8 cellular contexts compared by ENCODE assay signal in genomic region chr12:50057000-50057841, GRCh38. TPM values are rescaled to one million over a fixed set of nuclear protein-coding genes. Genes with fewer than 3 reads are reported as not detected.
DNase-seq lines count a peak whose midpoint lies in the region; ATAC-seq and TF ChIP-seq lines count a peak whose summit lies in the region.

Gene ASIC1, plus strand, starts transcription at chr12:50057596. Its CDS starts 1,171 bp downstream, at chr12:50058767.

- H3K4me1 Mint-ChIP-seq in activated naive CD8-positive, alpha-beta T cell treated with anti-CD3 and anti-CD28 coated beads, Interleukin-2, amount 10 ng/mL, durations not matched to agents 7 days and 5 days: peaks cover 53% of the 10 kb centered on the region
- peaks cover 18% of the 10 kb centered on the region for H3K4me1 Mint-ChIP-seq in type B pancreatic cell (ENCODE audit: unreplicated experiment)

- H3K9me3 Mint-ChIP-seq in activated naive CD8-positive, alpha-beta T cell treated with anti-CD3 and anti-CD28 coated beads, Interleukin-2, amount 10 ng/mL, durations not matched to agents 7 days and 5 days: no peaks in the 10 kb centered on the region
- H3K9me3 Mint-ChIP-seq in type B pancreatic cell: no peaks in the 10 kb centered on the region

- H3K36me3 ChIP-seq in Panc1 (ENCODE audit: control insufficient read depth, insufficient read depth, low read length): no peaks in the 10 kb centered on the region

- H3K4me1 ChIP-seq in Panc1 (ENCODE audit: control insufficient read depth, insufficient read depth, low read length): peaks cover 13% of the 10 kb centered on the region

- H3K27me3 ChIP-seq in Panc1 (ENCODE audit: control insufficient read depth, insufficient read depth, low read length): 0 out of 2 replicates have a peak, but pooled peaks cover 4% of the 10 kb centered on the region

- peaks cover 13% of the 10 kb centered on the region for H3K36me3 Mint-ChIP-seq in activated naive CD8-positive, alpha-beta T cell treated with anti-CD3 and anti-CD28 coated beads, Interleukin-2, amount 10 ng/mL, durations not matched to agents 7 days and 5 days
- H3K36me3 Mint-ChIP-seq in type B pancreatic cell: peaks cover 7% of the 10 kb centered on the region

- TF ChIP-seq CTCF in Panc1 (IDR thresholded peaks at IDR 0.05) (no peak; the same call in 1 of the 2 replicates), omental fat pad (IDR thresholded peaks at IDR 0.05) (no peak), type B pancreatic cell (conservative IDR thresholded peaks at IDR 0.05) (peak; percentile 46)

- ATAC-seq in Panc1 (peak; percentile 83), omental fat pad (ENCODE audit: low FRiP score) (peak; percentile 68), HG02623 (IDR thresholded peaks at IDR 0.05; ENCODE audit: unreplicated experiment) (no peak)
- ATAC-seq in activated naive CD8-positive, alpha-beta T cell treated with anti-CD3 and anti-CD28 coated beads, Interleukin-2, amount 10 ng/mL, durations not matched to agents 7 days and 5 days (ENCODE audit: low read depth): peak; percentile 38

- no TSS peak for BruUV-seq in Panc1 (replicated peaks; lab: Mats Ljungman, UMichigan)

- DNase-seq in C1 segment of cervical spinal cord (lab: John Stamatoyannopoulos, UW): peak in 12 of 14 donors; percentile 32 to 84 (median 56)
- peak; percentile 63 for DNase-seq in HPDE6-E6E7 (ENCODE audit: extremely low spot score)
- DNase-seq in Panc1 (ENCODE audit: low read depth, low spot score): no peak
- peak; percentile 78 for DNase-seq in activated naive CD8-positive, alpha-beta T cell treated with anti-CD3 and anti-CD28 coated beads, Interleukin-2, amount 10 ng/mL, durations not matched to agents 7 days and 5 days
- DNase-seq in head of caudate nucleus: peak; percentile 56 to 92 (median 82)
- DNase-seq in omental fat pad (ENCODE audit: low spot score): no peak
- peak; percentile 83 for DNase-seq in type B pancreatic cell (ENCODE audit: extremely low spot score, unreplicated experiment)

- intact Hi-C loops in Panc1 (cut with micrococcal nuclease; ENCODE audit: unreplicated experiment): loop anchor here (5.0 to 10.0 kb wide), 2 partner anchors 90 to 192 kb away; no protein-coding TSS in a partner anchor
- intact Hi-C loops in head of caudate nucleus (cut with DNase I): loop anchor here (2.0 kb wide), 2 partner anchors 82 to 90 kb away; no protein-coding TSS in a partner anchor

- H3K4me3 Mint-ChIP-seq in activated naive CD8-positive, alpha-beta T cell treated with anti-CD3 and anti-CD28 coated beads, Interleukin-2, amount 10 ng/mL, durations not matched to agents 7 days and 5 days: peak within 1 kb of the TSS; percentile 88
- peak within 1 kb of the TSS; percentile 95 for H3K4me3 Mint-ChIP-seq in type B pancreatic cell

- peak within 1 kb of the TSS; percentile 59 to 67 for H3K4me3 ChIP-seq in Panc1 (ENCODE audit: low read depth in 2 of 2, low read length in 2 of 2)

- in situ Hi-C loops in Panc1 (cut with HindIII; ENCODE audit: low pct_unique_long_range_greater_than_20kb, low sequenced_read_pairs): no loop called here

- POLR2A ChIA-PET in Panc1 (lab: Charles Lee): no interaction called here
- POLR2A ChIA-PET in activated naive CD8-positive, alpha-beta T cell treated with anti-CD3 and anti-CD28 coated beads, Interleukin-2, amount 10 ng/mL, durations not matched to agents 7 days and 5 days (lab: Charles Lee): interaction anchor here (0.8 to 2.8 kb wide), 4 partner anchors 28 to 110 kb away, joined by 3 to 10 read pairs (median 6); partner anchors contain the start of genes CERS5 and SMARCD1

- H3K9me3 ChIP-seq in Panc1 (ENCODE audit: control insufficient read depth, insufficient read depth, low read depth, low read length): no peaks in the 10 kb centered on the region

- H3K27ac ChIP-seq in Panc1 (ENCODE audit: low read length): peak within 1 kb of the TSS; percentile 61; the same call in 1 of the 2 replicates

- H3K27me3 Mint-ChIP-seq in activated naive CD8-positive, alpha-beta T cell treated with anti-CD3 and anti-CD28 coated beads, Interleukin-2, amount 10 ng/mL, durations not matched to agents 7 days and 5 days: peaks cover 14% of the 10 kb centered on the region
- peaks cover 62% of the 10 kb centered on the region for H3K27me3 Mint-ChIP-seq in type B pancreatic cell

- H3K27ac Mint-ChIP-seq in activated naive CD8-positive, alpha-beta T cell treated with anti-CD3 and anti-CD28 coated beads, Interleukin-2, amount 10 ng/mL, durations not matched to agents 7 days and 5 days: peak within 1 kb of the TSS; percentile 91
- H3K27ac Mint-ChIP-seq in type B pancreatic cell: peak within 1 kb of the TSS; percentile 56

- CTCF ChIA-PET in Panc1 (lab: Charles Lee): interaction anchor here (0.6 to 2.0 kb wide), 6 partner anchors 9 to 290 kb away, joined by 3 to 17 read pairs (median 4); no protein-coding TSS in a partner anchor

RNA-seq across cellular contexts. Expression of gene ASIC1, which starts in this region (rescaled TPM):
- total RNA-seq in Panc1 (2021; ENCODE audit: unreplicated experiment): 13.5 TPM
- polyA plus RNA-seq in Panc1 (2012; ENCODE audit: insufficient read length): 14.4 TPM
- 10 to 100 TPM; 31.3 to 33.3 TPM for total RNA-seq in activated naive CD8-positive, alpha-beta T cell treated with anti-CD3 and anti-CD28 coated beads, Interleukin-2, amount 10 ng/mL, durations not matched to agents 7 days and 5 days
- 1 to 10 TPM in 3 of 4 donors, under 1 TPM in 1; 0.69 to 3.8 (median 1.4) TPM for total RNA-seq in omental fat pad
- 5.5 and 18.1 TPM in 2 replicates for total RNA-seq in type B pancreatic cell (ENCODE audit: low replicate concordance)

Comparison
In these comparisons a context has a peak if more than half of its experiments do, and no peak if none do; other contexts are left out.
1. DNase-seq: peak in C1 segment of cervical spinal cord (12 of 14), HPDE6-E6E7 (single experiment), activated naive CD8-positive, alpha-beta T cell treated with anti-CD3 and anti-CD28 coated beads, Interleukin-2, amount 10 ng/mL, durations not matched to agents 7 days and 5 days (single experiment), head of caudate nucleus (42 of 42) and type B pancreatic cell (single experiment); none in Panc1 (single experiment) and omental fat pad (single experiment).